1 cellular context compared by ENCODE assay signal in genomic region chr5:104267282-104268015, GRCh38.
TF ChIP-seq lines count a peak whose summit lies in the region.

No MANE protein-coding gene starts in this region.

TF ChIP-seq in GM23338, 12 proteins besides CTCF, POLR2A, EP300 and RAD21 (continued from another document):
- TF ChIP-seq REST (IDR thresholded peaks at IDR 0.05; ENCODE audit: unreplicated experiment) (no peak), ZNF462 (CRISPR knock-in tag; IDR thresholded peaks at IDR 0.05) (no peak), CREB1 (CRISPR knock-in tag; IDR thresholded peaks at IDR 0.05; ENCODE audit: low read depth) (no peak)
